9 cellular contexts compared by ENCODE assay signal in genomic region chr10:50937230-50937907, GRCh38. TPM values are rescaled to one million over a fixed set of nuclear protein-coding genes. Genes with fewer than 3 reads are reported as not detected.
DNase-seq lines count a peak whose midpoint lies in the region; ATAC-seq, FAIRE-seq and TF ChIP-seq lines count a peak whose summit lies in the region.
"Had no signal": no experiment of that assay in that cellular context is flagged by ENCODE, and none has a peak within 500 bp of the region (broad histone marks: within the 10 kb centered on the region; RNA-seq: fewer than 3 reads in every experiment).

No MANE protein-coding gene starts in this region.

- no peaks in the 10 kb centered on the region for H3K9me3 ChIP-seq in body of pancreas

- 17 to 18% methylated on average over 4 of the region's 4 CpGs for WGBS in body of pancreas, 2 donors

- H3K36me3 ChIP-seq in body of pancreas (replicated peaks in 1 of 2; ENCODE audit: insufficient read depth in 1 of 2, low read depth in 2 of 2), result no peaks in the 10 kb centered on the region

- no peaks in the 10 kb centered on the region for H3K27me3 ChIP-seq in body of pancreas

- TF ChIP-seq POLR2A in body of pancreas (IDR thresholded peaks at IDR 0.05), result no peak

- intact Hi-C loops in body of pancreas (cut with DNase I), result no loop called here

- no peak for FAIRE-seq in HTR-8/SVneo (lab: Jason Lieb, UNC)

- no peaks in the 10 kb centered on the region for H3K4me1 Mint-ChIP-seq in activated naive CD4-positive, alpha-beta T cell treated with anti-CD3 and anti-CD28 coated beads, Interleukin-2, amount 10 ng/mL, durations not matched to agents 7 days and 5 days

- ATAC-seq in body of pancreas (peak; percentile 72), left lobe of liver (peak; percentile 85), HG03196 (IDR thresholded peaks at IDR 0.05; ENCODE audit: unreplicated experiment) (no peak)

- no peak overlapping the region for H3K27ac Mint-ChIP-seq in activated naive CD4-positive, alpha-beta T cell treated with anti-CD3 and anti-CD28 coated beads, Interleukin-2, amount 10 ng/mL, durations not matched to agents 7 days and 5 days
- H3K27ac Mint-ChIP-seq: activated naive CD8-positive, alpha-beta T cell had no signal

- H3K4me1 ChIP-seq in body of pancreas, result peaks cover 4% of the 10 kb centered on the region

- DNase-seq in CD1c-positive myeloid dendritic cell (ENCODE audit: extremely low spot score) (peak; percentile 11), HTR-8/SVneo (ENCODE audit: insufficient read length, low spot score) (peak; percentile 7), body of pancreas (peak in 1 of 4 donors; percentile 33), left lobe of liver (ENCODE audit: low spot score) (no peak), NCI-H748 treated with DMSO at 0.1 percent for 48 hours (lab: John Stamatoyannopoulos, UW) (no peak)
- no peak for DNase-seq in activated naive CD4-positive, alpha-beta T cell treated with anti-CD3 and anti-CD28 coated beads, Interleukin-2, amount 10 ng/mL, durations not matched to agents 7 days and 5 days
- no peak for DNase-seq in stimulated activated CD4-positive, alpha-beta T cell treated with anti-CD3 and anti-CD28 coated beads, Interleukin-4, amount 100 ng/mL, for 24 hours

- CTCF ChIA-PET in activated naive CD4-positive, alpha-beta T cell treated with anti-CD3 and anti-CD28 coated beads, Interleukin-2, amount 10 ng/mL, durations not matched to agents 7 days and 5 days (lab: Charles Lee), result no interaction called here

- TF ChIP-seq CTCF in body of pancreas (IDR thresholded peaks at IDR 0.05), result peak in 6 of 7 experiments; percentile 45 to 70 (median 60)

- H3K4me3 ChIP-seq in body of pancreas, result no peak overlapping the region

- H3K9me3 Mint-ChIP-seq in activated naive CD4-positive, alpha-beta T cell treated with anti-CD3 and anti-CD28 coated beads, Interleukin-2, amount 10 ng/mL, durations not matched to agents 7 days and 5 days, result no peaks in the 10 kb centered on the region

- H3K36me3 Mint-ChIP-seq in activated naive CD4-positive, alpha-beta T cell treated with anti-CD3 and anti-CD28 coated beads, Interleukin-2, amount 10 ng/mL, durations not matched to agents 7 days and 5 days, result no peaks in the 10 kb centered on the region
- H3K36me3 Mint-ChIP-seq: activated naive CD8-positive, alpha-beta T cell had no signal

- no peak overlapping the region for H3K4me3 Mint-ChIP-seq in activated naive CD4-positive, alpha-beta T cell treated with anti-CD3 and anti-CD28 coated beads, Interleukin-2, amount 10 ng/mL, durations not matched to agents 7 days and 5 days
- H3K4me3 Mint-ChIP-seq: activated naive CD8-positive, alpha-beta T cell had no signal

- H3K27me3 Mint-ChIP-seq in activated naive CD4-positive, alpha-beta T cell treated with anti-CD3 and anti-CD28 coated beads, Interleukin-2, amount 10 ng/mL, durations not matched to agents 7 days and 5 days, result no peaks in the 10 kb centered on the region

- H3K27ac ChIP-seq in body of pancreas, result no peak overlapping the region

RNA-seq across cellular contexts. Expression of gene A1CF, which starts 51.9 kb away (rescaled TPM):
- total RNA-seq in body of pancreas (10 to 100 TPM in 1 of 2 donors, 1 to 10 TPM in 1; 7.8 to 18.5 TPM), left lobe of liver (213 TPM)

Comparison
In these comparisons a context has a peak if more than half of its experiments do, and no peak if none do; other contexts are left out.
1. DNase-seq: peak in CD1c-positive myeloid dendritic cell (single experiment) and HTR-8/SVneo (single experiment); none in left lobe of liver (single experiment), activated naive CD4-positive, alpha-beta T cell treated with anti-CD3 and anti-CD28 coated beads, Interleukin-2, amount 10 ng/mL, durations not matched to agents 7 days and 5 days (single experiment), NCI-H748 treated with DMSO at 0.1 percent for 48 hours (single experiment) and stimulated activated CD4-positive, alpha-beta T cell treated with anti-CD3 and anti-CD28 coated beads, Interleukin-4, amount 100 ng/mL, for 24 hours (single experiment).
2. RNA of gene A1CF, which starts 51.9 kb away (total RNA-seq): 213 TPM in left lobe of liver (single experiment); 7.8 to 18.5 TPM in body of pancreas; every median in the first group is over 10 times any median in the second.